ENCODE assay signal across 11 cellular contexts in genomic region chr9:93945400-93946337, GRCh38. TPM values are rescaled to one million over a fixed set of nuclear protein-coding genes. Genes with fewer than 3 reads are reported as not detected.
A peak's percentile ranks its signal among the peaks of the same experiment; 100 is the strongest.
DNase-seq lines count a peak whose midpoint lies in the region; ATAC-seq and TF ChIP-seq lines count a peak whose summit lies in the region.
"Had no signal": no experiment of that assay in that cellular context is flagged by ENCODE, and none has a peak within 500 bp of the region (broad histone marks: within the 10 kb centered on the region; RNA-seq: fewer than 3 reads in every experiment).

No MANE protein-coding gene starts in this region.

- H3K27ac ChIP-seq in ascending aorta (no peak overlapping the region), lung (ENCODE audit: low read depth in 1 of 2, low read length in 1 of 2) (no peak overlapping the region), tibial artery (no peak overlapping the region)

- peaks cover 27% of the 10 kb centered on the region for H3K4me1 Mint-ChIP-seq in activated naive CD4-positive, alpha-beta T cell treated with anti-CD3 and anti-CD28 coated beads, Interleukin-2, amount 10 ng/mL, durations not matched to agents 7 days and 5 days

- H3K4me3 ChIP-seq in ascending aorta (peak overlapping the region; percentile 13 to 58), lung (no peak overlapping the region), tibial artery (peak overlapping the region; percentile 31 to 41), lower leg skin (ENCODE audit: low read depth, poor library complexity, severe bottlenecking) (no peak overlapping the region)

- peaks cover 6% of the 10 kb centered on the region for H3K36me3 Mint-ChIP-seq in activated naive CD4-positive, alpha-beta T cell treated with anti-CD3 and anti-CD28 coated beads, Interleukin-2, amount 10 ng/mL, durations not matched to agents 7 days and 5 days

- TF ChIP-seq CTCF in ascending aorta (IDR thresholded peaks at IDR 0.05): no peak
- TF ChIP-seq CTCF in lung (IDR thresholded peaks at IDR 0.05; ENCODE audit: control extremely low read depth, extremely low read depth): no peak
- TF ChIP-seq CTCF in tibial artery (IDR thresholded peaks at IDR 0.05): no peak
- no peak for TF ChIP-seq CTCF in lower leg skin (IDR thresholded peaks at IDR 0.05)

- ATAC-seq in lung (ENCODE audit: insufficient read depth, low FRiP score): peak; percentile 17

- H3K4me1 ChIP-seq in ascending aorta: peaks cover 0 to 2% of the 10 kb centered on the region in 2 donors
- H3K4me1 ChIP-seq in lung (ENCODE audit: control insufficient read depth in 2 of 2, insufficient read depth in 2 of 2, low read length in 2 of 2): peaks cover 0 to 8% of the 10 kb centered on the region in 2 donors
- H3K4me1 ChIP-seq in tibial artery: peaks cover 0 to 31% (median 16%) of the 10 kb centered on the region in 4 donors

- H3K9me3 Mint-ChIP-seq in activated naive CD4-positive, alpha-beta T cell treated with anti-CD3 and anti-CD28 coated beads, Interleukin-2, amount 10 ng/mL, durations not matched to agents 7 days and 5 days: peaks cover 8% of the 10 kb centered on the region

- H3K27me3 Mint-ChIP-seq in activated naive CD4-positive, alpha-beta T cell treated with anti-CD3 and anti-CD28 coated beads, Interleukin-2, amount 10 ng/mL, durations not matched to agents 7 days and 5 days: peaks cover 100% of the 10 kb centered on the region

- peak overlapping the region; percentile 36 for H3K4me3 Mint-ChIP-seq in activated naive CD4-positive, alpha-beta T cell treated with anti-CD3 and anti-CD28 coated beads, Interleukin-2, amount 10 ng/mL, durations not matched to agents 7 days and 5 days

- CTCF ChIA-PET in activated naive CD4-positive, alpha-beta T cell treated with anti-CD3 and anti-CD28 coated beads, Interleukin-2, amount 10 ng/mL, durations not matched to agents 7 days and 5 days (lab: Charles Lee): interaction anchor here (1.4 kb wide), 1 partner anchor 36 kb away, joined by 3 read pairs; no protein-coding TSS in a partner anchor

- TF ChIP-seq POLR2A in lower leg skin (IDR thresholded peaks at IDR 0.05): no peak

- H3K9me3 ChIP-seq in ascending aorta (no peaks in the 10 kb centered on the region), lung (ENCODE audit: control insufficient read depth in 2 of 2, insufficient read depth in 1 of 2, low read length in 1 of 2) (peaks cover 0 to 13% of the 10 kb centered on the region in 2 donors), tibial artery (no peaks in the 10 kb centered on the region)

- no peak overlapping the region for H3K27ac Mint-ChIP-seq in activated naive CD4-positive, alpha-beta T cell treated with anti-CD3 and anti-CD28 coated beads, Interleukin-2, amount 10 ng/mL, durations not matched to agents 7 days and 5 days

- H3K36me3 ChIP-seq in ascending aorta (no peaks in the 10 kb centered on the region), lung (ENCODE audit: control insufficient read depth in 2 of 2, insufficient read depth in 2 of 2, low read length in 2 of 2) (no peaks in the 10 kb centered on the region), tibial artery (no peaks in the 10 kb centered on the region)

- WGBS in lung, 2 donors: 1 to 2% methylated on average over 49 to 50 of the region's 50 CpGs
- 3 to 5% methylated on average over 50 of the region's 50 CpGs for WGBS in lower leg skin, 2 donors

- intact Hi-C loops in ascending aorta (cut with DNase I) (no loop called here), tibial artery (cut with DNase I; ENCODE audit: low total_unique reads) (no loop called here), lower leg skin (cut with DNase I; ENCODE audit: low total_unique reads) (no loop called here)

- H3K27me3 ChIP-seq in ascending aorta (peaks cover 14% of the 10 kb centered on the region), lung (ENCODE audit: control insufficient read depth, insufficient read depth) (peaks cover 5% of the 10 kb centered on the region), tibial artery (peaks cover 0 to 89% of the 10 kb centered on the region in 2 donors)

- DNase-seq in activated naive CD4-positive, alpha-beta T cell treated with anti-CD3 and anti-CD28 coated beads, Interleukin-2, amount 10 ng/mL, durations not matched to agents 7 days and 5 days: no peak
- DNase-seq in activated naive CD4-positive, alpha-beta T cell treated with Interleukin-2 at 50 U/mL for 16 hours: no peak
- DNase-seq in ascending aorta (ENCODE audit: low spot score in 2 of 2) (no peak), lung (ENCODE audit: low spot score) (no peak), tibial artery (no peak), NCI-H510A (lab: John Stamatoyannopoulos, UW) (no peak), lower leg skin (ENCODE audit: low spot score in 2 of 2) (no peak)
- DNase-seq in activated CD4-positive, CD25-positive, alpha-beta regulatory T cell (lab: John Stamatoyannopoulos, UW): no peak
- DNase-seq: DMS153 had no signal

RNA-seq across cellular contexts. Expression of gene BARX1, which starts 9.5 kb away (rescaled TPM):
- total RNA-seq in ascending aorta (not detected), lung (not detected), lower leg skin (not detected)
- under 1 TPM; 0.08 to 0.09 TPM for polyA plus RNA-seq in lung
- total RNA-seq: H4, myocyte had no signal

Comparison
In these comparisons a context has a peak if more than half of its experiments do, and no peak if none do; other contexts are left out.
1. H3K4me3 ChIP-seq: peak in ascending aorta (2 of 2) and tibial artery (2 of 2); none in lung (single experiment) and lower leg skin (single experiment).